In the genomic region with DNA sequence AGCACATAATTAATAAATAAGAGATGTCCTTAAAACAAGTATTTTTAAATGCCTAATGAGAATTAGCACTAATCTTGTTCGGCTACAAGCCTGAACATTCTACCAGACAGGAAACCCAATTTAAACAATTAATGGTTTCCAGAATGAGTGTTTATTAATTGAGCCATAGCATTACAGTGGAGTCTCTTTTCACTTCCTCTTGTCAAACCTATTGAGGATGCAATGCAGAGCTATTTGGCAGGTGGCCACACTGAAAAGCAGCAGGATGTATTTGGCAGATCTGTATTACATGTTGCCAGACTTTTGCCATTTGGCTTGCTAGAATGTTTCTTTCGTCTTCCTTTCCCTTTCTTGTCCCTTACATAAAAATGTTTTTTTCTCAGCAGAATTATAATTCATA, we compare ENCODE assay signal across 9 cellular contexts.
A peak's percentile ranks its signal among the peaks of the same experiment; 100 is the strongest.
DNase-seq lines count a peak whose midpoint lies in the region; ATAC-seq and TF ChIP-seq lines count a peak whose summit lies in the region.
"Had no signal": no experiment of that assay in that cellular context is flagged by ENCODE, and none has a peak within 500 bp of the region (broad histone marks: within the 10 kb centered on the region; RNA-seq: fewer than 3 reads in every experiment).

No MANE protein-coding gene starts in this region.

- no peak overlapping the region for H3K27ac ChIP-seq in coronary artery
- H3K27ac ChIP-seq: gastrocnemius medialis had no signal

- TF ChIP-seq CTCF in choroid plexus epithelial cell (conservative IDR thresholded peaks at IDR 0.05; ENCODE audit: low read depth, low read length) (no peak), coronary artery (IDR thresholded peaks at IDR 0.05) (no peak)

- DNase-seq in NCI-H1417 (lab: John Stamatoyannopoulos, UW), result peak in 2 of 3 experiments; percentile 25 to 72
- DNase-seq in NCI-H1417 treated with DMSO at 0.1 percent for 48 hours (lab: John Stamatoyannopoulos, UW), result no peak
- peak; percentile 62 for DNase-seq in NCI-H146 treated with DMSO at 0.1 percent for 48 hours (lab: John Stamatoyannopoulos, UW; ENCODE audit: unreplicated experiment)
- DNase-seq in choroid plexus epithelial cell (ENCODE audit: low read depth), result peak; percentile 94
- DNase-seq in coronary artery (ENCODE audit: low spot score), result no peak
- no peak for DNase-seq in activated CD4-positive, alpha-beta T cell treated with anti-CD3 and anti-CD28 coated beads for 4 hours
- DNase-seq in SKM-1 treated with dmso at 0.1 percent for 144 hours (lab: John Stamatoyannopoulos, UW; ENCODE audit: unreplicated experiment), result no peak

- H3K4me3 ChIP-seq in choroid plexus epithelial cell (ENCODE audit: low read depth, low read length) (no peak overlapping the region), coronary artery (no peak overlapping the region)
- H3K4me3 ChIP-seq: gastrocnemius medialis had no signal

- ATAC-seq in HG02852 (IDR thresholded peaks at IDR 0.05; ENCODE audit: unreplicated experiment), result peak; percentile 69
- ATAC-seq: gastrocnemius medialis had no signal

Comparison
In these comparisons a context has a peak if more than half of its experiments do, and no peak if none do; other contexts are left out.
1. DNase-seq: peak in NCI-H1417 (2 of 3), NCI-H146 treated with DMSO at 0.1 percent for 48 hours (single experiment) and choroid plexus epithelial cell (single experiment); none in NCI-H1417 treated with DMSO at 0.1 percent for 48 hours (single experiment), coronary artery (single experiment), activated CD4-positive, alpha-beta T cell treated with anti-CD3 and anti-CD28 coated beads for 4 hours (0 of 2) and SKM-1 treated with dmso at 0.1 percent for 144 hours (single experiment).